In the genomic region with DNA sequence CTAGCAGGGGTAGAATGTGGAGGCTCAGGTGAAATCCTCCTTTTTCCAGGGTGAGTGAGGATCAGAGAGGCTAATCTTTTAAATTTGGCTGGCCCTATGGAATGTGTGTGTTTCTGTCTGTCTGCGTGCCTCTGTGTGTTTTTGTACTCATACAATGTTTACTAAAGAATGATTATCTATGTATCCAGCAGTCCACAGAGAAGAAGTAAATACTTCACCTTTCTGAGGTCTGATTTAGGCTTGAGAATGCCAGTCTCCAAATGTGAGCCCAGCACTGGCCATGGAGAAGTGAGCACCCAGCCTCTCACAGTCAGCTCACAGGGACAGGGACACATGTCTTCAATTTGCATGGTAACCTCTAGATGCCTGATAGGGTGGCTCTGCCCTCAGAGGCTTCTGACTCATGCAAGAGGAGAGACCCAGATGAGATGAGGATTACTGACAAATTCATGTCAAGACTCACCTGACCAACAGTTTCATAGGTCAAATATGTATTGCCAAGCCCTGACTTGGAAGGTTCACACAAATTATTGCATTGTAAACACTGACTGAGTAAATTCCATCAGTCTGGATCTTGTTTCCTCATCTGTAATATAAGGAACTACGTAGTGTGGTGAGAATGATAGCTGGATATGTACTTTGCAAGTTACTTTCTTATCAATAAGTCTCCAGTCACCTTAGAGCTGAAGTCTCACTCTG, we compare ENCODE assay signal across 21 cellular contexts. TPM values are rescaled to one million over a fixed set of nuclear protein-coding genes. Genes with fewer than 3 reads are reported as not detected.
DNase-seq lines count a peak whose midpoint lies in the region; ATAC-seq and TF ChIP-seq lines count a peak whose summit lies in the region.
"Had no signal": no experiment of that assay in that cellular context is flagged by ENCODE, and none has a peak within 500 bp of the region (broad histone marks: within the 10 kb centered on the region; RNA-seq: fewer than 3 reads in every experiment).

No MANE protein-coding gene starts in this region.

- no peak overlapping the region for H3K4ac ChIP-seq in neuronal stem cell (ENCODE audit: low read length)

- H3K18ac ChIP-seq in neuronal stem cell (ENCODE audit: low read length) = no peak overlapping the region

- H3K4me2 ChIP-seq in hepatocyte (no peak overlapping the region), neuronal stem cell (ENCODE audit: insufficient read depth, low read length, poor library complexity, severe bottlenecking) (no peak overlapping the region)

- H3K79me1 ChIP-seq in neuronal stem cell (ENCODE audit: low read depth, low read length) = no peaks in the 10 kb centered on the region

- TF ChIP-seq CTCF in BE2C (IDR thresholded peaks at IDR 0.05; ENCODE audit: low read depth, low read length) (no peak), VCaP (conservative IDR thresholded peaks at IDR 0.05) (no peak), hepatocyte (IDR thresholded peaks at IDR 0.05; ENCODE audit: poor library complexity) (no peak)

- H3K27me3 Mint-ChIP-seq in stimulated activated memory B cell treated with anti-CD40 and anti-IgM and Interleukin-4, amounts not matched to agents 10 μg/mL and 1 μg/mL and 100 μg/mL, for 72 hours = no peaks in the 10 kb centered on the region
- H3K27me3 Mint-ChIP-seq: activated CD4-positive, alpha-beta T cell treated with anti-CD3 and anti-CD28 coated beads for 36 hours had no signal

- no peaks in the 10 kb centered on the region for H4K20me1 ChIP-seq in hepatocyte (ENCODE audit: insufficient read depth, poor library complexity, severe bottlenecking)

- no peak for ATAC-seq in stimulated activated memory B cell treated with anti-CD40 and anti-IgM and Interleukin-4, amounts not matched to agents 10 μg/mL and 1 μg/mL and 100 μg/mL, for 72 hours
- ATAC-seq: activated CD4-positive, alpha-beta T cell treated with anti-CD3 and anti-CD28 coated beads for 36 hours; left cardiac atrium had no signal

- H3K9me3 ChIP-seq in BE2C (no peaks in the 10 kb centered on the region), hepatocyte (ENCODE audit: low read depth) (no peaks in the 10 kb centered on the region), neuronal stem cell (replicated peaks in 1 of 2; ENCODE audit: control insufficient read depth in 2 of 2, insufficient read depth in 1 of 2, low read depth in 1 of 2, low read length in 2 of 2) (no peaks in the 10 kb centered on the region)
- no peaks in the 10 kb centered on the region for H3K9me3 ChIP-seq in effector memory CD4-positive, alpha-beta T cell (ENCODE audit: control insufficient read depth, low read length)

- no peak overlapping the region for H4K91ac ChIP-seq in neuronal stem cell (ENCODE audit: low read depth, low read length, poor library complexity)

- H2AFZ ChIP-seq in hepatocyte (no peak overlapping the region), neuronal stem cell (ENCODE audit: low read length) (no peak overlapping the region)

- H3K4me3 ChIP-seq in BE2C (ENCODE audit: low read depth, low read length) = no peak overlapping the region
- no peak overlapping the region for H3K4me3 ChIP-seq in hepatocyte
- H3K4me3 ChIP-seq in effector memory CD4-positive, alpha-beta T cell (ENCODE audit: insufficient read depth, low read depth, low read length, poor library complexity, severe bottlenecking) = no peak overlapping the region
- no peak overlapping the region for H3K4me3 ChIP-seq in neuronal stem cell (ENCODE audit: low read length in 2 of 2)

- no peaks in the 10 kb centered on the region for H3K9me3 Mint-ChIP-seq in stimulated activated memory B cell treated with anti-CD40 and anti-IgM and Interleukin-4, amounts not matched to agents 10 μg/mL and 1 μg/mL and 100 μg/mL, for 72 hours
- H3K9me3 Mint-ChIP-seq: dendritic cell treated with granulocyte-macrophage colony-stimulating factor and Interleukin-4, amounts not matched to agents 40 ng/mL and 50 ng/mL, for 4 days; mesothelial cell of epicardium; nephron had no signal

- no peak overlapping the region for H2BK15ac ChIP-seq in neuronal stem cell (ENCODE audit: low read length)

- no peaks in the 10 kb centered on the region for H3K4me1 Mint-ChIP-seq in stimulated activated memory B cell treated with anti-CD40 and anti-IgM and Interleukin-4, amounts not matched to agents 10 μg/mL and 1 μg/mL and 100 μg/mL, for 72 hours
- H3K4me1 Mint-ChIP-seq: mesothelial cell of epicardium, nephron had no signal

- 56% methylated on average over 2 of the region's 2 CpGs for WGBS in hepatocyte (ENCODE audit: low lambda C conversion rate, missing lambda C conversion rate)
- no CpG with 5 or more reads among the region's 2 CpGs for WGBS in neuronal stem cell (ENCODE audit: extremely low coverage in 2 of 2, insufficient read length in 2 of 2, insufficient replicate concordance in 1 of 2), 2 donors

- no peaks in the 10 kb centered on the region for H3K79me2 ChIP-seq in hepatocyte

- no peak overlapping the region for H2BK120ac ChIP-seq in neuronal stem cell (ENCODE audit: low read depth, low read length)

- H3K14ac ChIP-seq in neuronal stem cell (ENCODE audit: low read length) = no peak overlapping the region

- H3K23ac ChIP-seq in neuronal stem cell (ENCODE audit: low read depth, low read length, poor library complexity) = no peak overlapping the region

- H3K27ac ChIP-seq in VCaP (0 out of 2 replicates have a peak overlapping the region, but pooled peaks have one; percentile 8), hepatocyte (peak overlapping the region; percentile 81), neuronal stem cell (replicated peaks; ENCODE audit: low read length) (no peak overlapping the region)
- no peak overlapping the region for H3K27ac ChIP-seq in effector memory CD4-positive, alpha-beta T cell (ENCODE audit: insufficient read depth, low read length, poor library complexity, severe bottlenecking)
- H3K27ac ChIP-seq: brain microvascular endothelial cell had no signal

- H4K8ac ChIP-seq in neuronal stem cell (ENCODE audit: low read depth, low read length) = no peak overlapping the region

- no peak overlapping the region for H2BK5ac ChIP-seq in neuronal stem cell (ENCODE audit: low read length)

- H2AK5ac ChIP-seq in neuronal stem cell (ENCODE audit: low read depth, low read length) = no peak overlapping the region

- peaks cover 12% of the 10 kb centered on the region for H3K36me3 Mint-ChIP-seq in stimulated activated memory B cell treated with anti-CD40 and anti-IgM and Interleukin-4, amounts not matched to agents 10 μg/mL and 1 μg/mL and 100 μg/mL, for 72 hours
- H3K36me3 Mint-ChIP-seq: mesothelial cell of epicardium had no signal

- H3K4me3 Mint-ChIP-seq in stimulated activated memory B cell treated with anti-CD40 and anti-IgM and Interleukin-4, amounts not matched to agents 10 μg/mL and 1 μg/mL and 100 μg/mL, for 72 hours = no peak overlapping the region
- H3K4me3 Mint-ChIP-seq: activated CD4-positive, alpha-beta T cell treated with anti-CD3 and anti-CD28 coated beads for 36 hours; dendritic cell treated with granulocyte-macrophage colony-stimulating factor and Interleukin-4, amounts not matched to agents 40 ng/mL and 50 ng/mL, for 4 days; mesothelial cell of epicardium; nephron had no signal

- H3K27ac Mint-ChIP-seq in stimulated activated memory B cell treated with anti-CD40 and anti-IgM and Interleukin-4, amounts not matched to agents 10 μg/mL and 1 μg/mL and 100 μg/mL, for 72 hours = no peak overlapping the region
- H3K27ac Mint-ChIP-seq: activated CD4-positive, alpha-beta T cell treated with anti-CD3 and anti-CD28 coated beads for 36 hours; dendritic cell treated with granulocyte-macrophage colony-stimulating factor and Interleukin-4, amounts not matched to agents 40 ng/mL and 50 ng/mL, for 4 days; mesothelial cell of epicardium; nephron had no signal

- H2BK12ac ChIP-seq in neuronal stem cell (ENCODE audit: low read length) = no peak overlapping the region

- no peak overlapping the region for H3K9ac ChIP-seq in neuronal stem cell (ENCODE audit: low read depth, low read length, poor library complexity)

- H3K4me1 ChIP-seq in BE2C = peaks cover 4% of the 10 kb centered on the region; the same call in 1 of the 2 replicates
- H3K4me1 ChIP-seq in hepatocyte (ENCODE audit: insufficient read depth) = peaks cover 3% of the 10 kb centered on the region
- no peaks in the 10 kb centered on the region for H3K4me1 ChIP-seq in effector memory CD4-positive, alpha-beta T cell (ENCODE audit: control insufficient read depth, insufficient read depth, low read length, poor library complexity, severe bottlenecking)
- no peaks in the 10 kb centered on the region for H3K4me1 ChIP-seq in neuronal stem cell (ENCODE audit: control insufficient read depth in 2 of 2, insufficient read depth in 1 of 2, low read depth in 1 of 2, low read length in 2 of 2)

- no peaks in the 10 kb centered on the region for H3K9me2 ChIP-seq in hepatocyte (replicated peaks; ENCODE audit: insufficient read depth)

- peak; percentile 36 for DNase-seq in BE2C
- DNase-seq in LoVo (ENCODE audit: low spot score) = peak; percentile 18
- DNase-seq in hepatocyte (ENCODE audit: low spot score) = peak; percentile 65
- DNase-seq in effector memory CD4-positive, alpha-beta T cell = no peak
- DNase-seq in neuronal stem cell (ENCODE audit: low spot score) = no peak
- no peak for DNase-seq in central memory CD4-positive, alpha-beta T cell
- DNase-seq: activated CD4-positive, alpha-beta T cell treated with anti-CD3 and anti-CD28 coated beads for 36 hours; brain microvascular endothelial cell; DMS153; KG1; left cardiac atrium; NCI-H1105; NCI-H524 treated with DMSO at 0.1 percent for 48 hours; stimulated activated CD4-positive, alpha-beta T cell treated with anti-CD3 and anti-CD28 coated beads, Interleukin-2, amount 100 ng/mL, for 48 hours; T1000 had no signal

- H3K27me3 ChIP-seq in BE2C (no peaks in the 10 kb centered on the region), hepatocyte (no peaks in the 10 kb centered on the region), neuronal stem cell (ENCODE audit: control insufficient read depth in 3 of 3, insufficient read depth in 3 of 3, low read depth in 1 of 3, low read length in 3 of 3) (no peaks in the 10 kb centered on the region)
- H3K27me3 ChIP-seq in effector memory CD4-positive, alpha-beta T cell (replicated peaks; ENCODE audit: control insufficient read depth, insufficient read depth, low read length, poor library complexity, severe bottlenecking) = no peaks in the 10 kb centered on the region
- H3K27me3 ChIP-seq: brain microvascular endothelial cell had no signal

- H3K36me3 ChIP-seq in BE2C (no peaks in the 10 kb centered on the region), hepatocyte (replicated peaks; ENCODE audit: insufficient read depth, low read depth) (no peaks in the 10 kb centered on the region), neuronal stem cell (replicated peaks in 1 of 2; ENCODE audit: control insufficient read depth in 2 of 2, insufficient read depth in 2 of 2, low read length in 2 of 2) (no peaks in the 10 kb centered on the region)
- no peaks in the 10 kb centered on the region for H3K36me3 ChIP-seq in effector memory CD4-positive, alpha-beta T cell (ENCODE audit: control insufficient read depth, insufficient read depth, low read length)
- H3K36me3 ChIP-seq: brain microvascular endothelial cell had no signal

RNA-seq across cellular contexts. Expression of a gene that starts 31.0 kb away (rescaled TPM):
- 0.49 TPM for polyA plus RNA-seq in BE2C (2012; ENCODE audit: insufficient read depth, insufficient read length, low read depth)
- 1.7 and 2.2 TPM in 2 replicates for total RNA-seq in hepatocyte
- polyA plus RNA-seq in hepatocyte = 2.4 and 2.6 TPM in 2 replicates
- polyA plus RNA-seq in neuronal stem cell (2013, experiment 1 of 2) = 0.03 TPM
- not detected for polyA plus RNA-seq in neuronal stem cell (2013, experiment 2 of 2)
- total RNA-seq: activated CD4-positive, alpha-beta T cell treated with anti-CD3 and anti-CD28 coated beads for 36 hours; SK-MEL-5 had no signal

RNA-seq across cellular contexts. Expression of a gene that starts 39.1 kb away (rescaled TPM):
- 665 TPM for polyA plus RNA-seq in BE2C (2012; ENCODE audit: insufficient read depth, insufficient read length, low read depth)
- 390 and 395 TPM in 2 replicates for total RNA-seq in hepatocyte
- polyA plus RNA-seq in hepatocyte = 470 and 492 TPM in 2 replicates
- polyA plus RNA-seq in neuronal stem cell (2013, experiment 1 of 2) = 1,555 TPM
- 1,586 TPM for polyA plus RNA-seq in neuronal stem cell (2013, experiment 2 of 2)

RNA-seq across cellular contexts. Expression of a gene that starts 58.9 kb away (rescaled TPM):
- polyA plus RNA-seq in BE2C (2012; ENCODE audit: insufficient read depth, insufficient read length, low read depth) = 0.77 TPM
- 3.6 and 4.7 TPM in 2 replicates for total RNA-seq in hepatocyte
- polyA plus RNA-seq in hepatocyte = 1.2 and 1.8 TPM in 2 replicates
- 5.0 TPM for polyA plus RNA-seq in neuronal stem cell (2013, experiment 1 of 2)
- polyA plus RNA-seq in neuronal stem cell (2013, experiment 2 of 2) = 5.1 TPM

Comparison
In these comparisons a context has a peak if more than half of its experiments do, and no peak if none do; other contexts are left out.
1. DNase-seq: peak in BE2C (single experiment), LoVo (single experiment) and hepatocyte (single experiment); none in effector memory CD4-positive, alpha-beta T cell (0 of 3), neuronal stem cell (single experiment) and central memory CD4-positive, alpha-beta T cell (single experiment).
2. H3K27ac ChIP-seq: peak in VCaP (single experiment) and hepatocyte (single experiment); none in effector memory CD4-positive, alpha-beta T cell (single experiment) and neuronal stem cell (single experiment).